ENCODE assay signal across 14 cellular contexts in the genomic region with DNA sequence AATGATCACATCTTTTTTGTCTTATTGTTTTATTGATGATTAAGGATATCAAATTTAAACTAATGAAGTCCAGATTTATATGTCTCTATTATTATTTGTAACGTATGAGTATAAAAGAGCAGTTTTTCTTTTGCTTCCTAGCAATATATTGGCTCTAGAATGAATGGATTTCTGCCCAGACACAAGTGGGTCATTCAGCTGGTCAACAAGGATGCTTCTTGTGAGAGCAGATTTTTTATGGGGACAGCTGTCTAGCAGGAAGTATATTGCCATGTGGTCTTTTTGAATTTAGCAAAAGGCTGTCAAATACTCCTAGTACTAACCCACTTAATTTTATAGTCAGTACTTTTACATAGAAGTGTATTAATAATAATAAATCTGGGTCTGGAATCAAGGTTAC.
"Had no signal": no experiment of that assay in that cellular context is flagged by ENCODE, and none has a peak within 500 bp of the region (broad histone marks: within the 10 kb centered on the region; RNA-seq: fewer than 3 reads in every experiment).

No MANE protein-coding gene starts in this region.

- DNase-seq: activated CD4-positive, alpha-beta memory T cell treated with anti-CD3 and anti-CD28 coated beads for 36 hours; activated CD4-positive, alpha-beta T cell treated with anti-CD3 and anti-CD28 coated beads for 36 hours; activated CD8-positive, alpha-beta memory T cell treated with anti-CD3 and anti-CD28 coated beads, Interleukin-2, amount 10 ng/mL, durations not matched to agents 7 days and 5 days; activated naive CD4-positive, alpha-beta T cell treated with anti-CD3 and anti-CD28 coated beads for 36 hours; activated T-cell treated with anti-CD3 and anti-CD28 coated beads, Interleukin-2, amount 50 U/mL, for 1 hour; dorsolateral prefrontal cortex; endodermal cell; mucosa of descending colon; naive thymus-derived CD4-positive, alpha-beta T cell; ovary; stimulated activated CD4-positive, alpha-beta T cell treated with anti-CD3 and anti-CD28 coated beads, Interleukin-4, amount 100 ng/mL, for 1 hour; stimulated activated naive CD4-positive, alpha-beta T cell; trophoblast cell had no signal

- ATAC-seq: activated CD4-positive, alpha-beta T cell treated with anti-CD3 and anti-CD28 coated beads for 36 hours; activated CD8-positive, alpha-beta memory T cell treated with anti-CD3 and anti-CD28 coated beads, Interleukin-2, amount 10 ng/mL, durations not matched to agents 7 days and 5 days; left lobe of liver; mucosa of descending colon; naive thymus-derived CD4-positive, alpha-beta T cell had no signal
